Comparison of ENCODE assay signal across 13 cellular contexts in genomic region chr6:7939864-7940228, GRCh38.
DNase-seq lines count a peak whose midpoint lies in the region; ATAC-seq and TF ChIP-seq lines count a peak whose summit lies in the region.
"Had no signal": no experiment of that assay in that cellular context is flagged by ENCODE, and none has a peak within 500 bp of the region (broad histone marks: within the 10 kb centered on the region; RNA-seq: fewer than 3 reads in every experiment).

No MANE protein-coding gene starts in this region.

- ATAC-seq in GM21390 (IDR thresholded peaks at IDR 0.05; ENCODE audit: unreplicated experiment) (peak; percentile 53), memory B cell (ENCODE audit: low read depth) (no peak), HG02970 (IDR thresholded peaks at IDR 0.05; ENCODE audit: low FRiP score, unreplicated experiment) (no peak), HG02678 (IDR thresholded peaks at IDR 0.05; ENCODE audit: unreplicated experiment) (no peak), HG03108 (IDR thresholded peaks at IDR 0.05; ENCODE audit: unreplicated experiment) (no peak)

- H3K4me1 Mint-ChIP-seq in memory B cell, result peaks cover 19% of the 10 kb centered on the region

- no peaks in the 10 kb centered on the region for H3K9me3 Mint-ChIP-seq in memory B cell

- peak; percentile 4 for TF ChIP-seq CTCF in GM12873 (IDR thresholded peaks at IDR 0.05; ENCODE audit: insufficient read depth, low read depth, low read length, missing control alignments)

- H3K27me3 Mint-ChIP-seq in memory B cell, result no peaks in the 10 kb centered on the region

- H3K36me3 Mint-ChIP-seq in memory B cell, result peaks cover 2% of the 10 kb centered on the region

- H3K4me3 Mint-ChIP-seq in memory B cell, result no peak overlapping the region

- H3K27ac Mint-ChIP-seq in memory B cell, result peak overlapping the region; percentile 88

- peak; percentile 32 for DNase-seq in KBM-7
- DNase-seq in memory B cell (ENCODE audit: low spot score in 2 of 2), result no peak
- DNase-seq in C1 segment of cervical spinal cord (lab: John Stamatoyannopoulos, UW), result no peak
- DNase-seq: activated CD4-positive, alpha-beta T cell treated with anti-CD3 and anti-CD28 coated beads, Interleukin-2, amount 50 U/mL, for 1 hour; activated naive CD4-positive, alpha-beta T cell; COR-L47; NCI-H1105 treated with DMSO at 0.1 percent for 48 hours; NCI-H774 had no signal

- in situ Hi-C loops in KBM-7 (cut with MboI; ENCODE audit: low pct_unique_long_range_greater_than_20kb, low sequenced_read_pairs), result no loop called here
